8 cellular contexts compared by ENCODE assay signal in the genomic region with DNA sequence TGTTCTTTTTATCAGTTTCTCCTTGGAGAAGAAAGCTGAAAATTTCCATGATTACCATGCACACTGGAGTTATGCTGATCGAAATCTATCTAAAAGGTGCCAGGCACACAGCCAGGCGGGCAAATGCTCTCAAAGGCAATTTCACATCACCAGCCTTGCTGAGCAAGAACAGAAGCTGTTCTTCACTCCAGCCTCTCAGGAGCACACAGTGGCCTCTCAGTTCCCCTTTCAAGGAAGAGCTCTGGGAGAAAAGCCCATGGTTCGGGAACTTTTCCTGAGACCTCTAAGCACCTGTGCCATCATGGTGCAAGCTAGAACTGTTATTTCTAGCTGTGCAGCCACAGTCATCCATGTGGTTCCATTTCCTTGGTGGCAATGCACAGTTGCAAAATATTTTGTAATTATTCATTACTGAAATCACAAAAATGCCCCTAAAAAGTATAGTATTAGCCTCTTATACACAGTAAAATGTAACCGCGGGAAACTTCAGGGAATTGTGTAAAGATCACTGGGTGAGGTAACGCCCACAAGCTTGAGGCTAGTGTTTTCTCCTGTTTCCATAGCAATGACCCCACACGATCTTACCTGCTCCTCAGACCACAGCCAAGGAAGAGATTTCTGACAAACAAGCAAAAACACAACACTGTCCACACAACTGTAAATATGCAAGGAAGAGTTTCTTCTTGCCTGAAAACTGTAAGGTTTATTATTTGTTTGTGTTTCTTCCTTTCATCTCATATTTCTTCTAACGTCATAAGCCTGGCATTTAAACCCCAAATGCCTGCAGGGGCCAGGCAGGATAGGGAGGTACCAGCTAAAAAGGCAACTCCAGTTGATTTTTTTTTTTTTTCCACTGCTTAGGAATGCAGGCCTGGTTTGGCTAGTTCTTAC.
DNase-seq lines count a peak whose midpoint lies in the region; ATAC-seq and TF ChIP-seq lines count a peak whose summit lies in the region.

No MANE protein-coding gene starts in this region.

- ATAC-seq in activated naive CD4-positive, alpha-beta T cell treated with anti-CD3 and anti-CD28 coated beads, Interleukin-2, amount 50 U/mL, for 72 hours = peak; percentile 20 to 65
- no peak for ATAC-seq in GM21423 (IDR thresholded peaks at IDR 0.05; ENCODE audit: unreplicated experiment)

- no peak for DNase-seq in activated naive CD4-positive, alpha-beta T cell treated with anti-CD3 and anti-CD28 coated beads, Interleukin-2, amount 50 U/mL, for 72 hours (ENCODE audit: low spot score in 2 of 2)
- DNase-seq in activated naive CD4-positive, alpha-beta T cell treated with anti-CD3 and anti-CD28 coated beads, Interleukin-2, amount 10 ng/mL, durations not matched to agents 7 days and 5 days = no peak
- DNase-seq in RWPE1 (ENCODE audit: low spot score) (peak; percentile 85), epithelial cell of esophagus (ENCODE audit: low read depth) (peak; percentile 91), nephron progenitor cell (peak; percentile 36), testis (no peak), UCSD-AML1 (lab: John Stamatoyannopoulos, UW; ENCODE audit: unreplicated experiment) (no peak)

- no peaks in the 10 kb centered on the region for H3K27me3 Mint-ChIP-seq in activated naive CD4-positive, alpha-beta T cell treated with anti-CD3 and anti-CD28 coated beads, Interleukin-2, amount 10 ng/mL, durations not matched to agents 7 days and 5 days
- no peaks in the 10 kb centered on the region for H3K27me3 Mint-ChIP-seq in nephron progenitor cell (ENCODE audit: low read depth, poor library complexity)

- no peaks in the 10 kb centered on the region for H3K27me3 ChIP-seq in testis

- peaks cover 6% of the 10 kb centered on the region for H3K4me1 ChIP-seq in testis

- 32 to 48% methylated on average over 8 of the region's 8 CpGs for WGBS in testis, 2 donors

- CTCF ChIA-PET in activated naive CD4-positive, alpha-beta T cell treated with anti-CD3 and anti-CD28 coated beads, Interleukin-2, amount 10 ng/mL, durations not matched to agents 7 days and 5 days (lab: Charles Lee) = interaction anchor here (1.0 to 1.3 kb wide), 2 partner anchors 145 to 170 kb away, joined by 3 read pairs; no protein-coding TSS in a partner anchor
- CTCF ChIA-PET in RWPE1 (lab: Yijun Ruan, JAX) = interaction anchor here (0.6 to 0.7 kb wide), 2 partner anchors 12 to 18 kb away, joined by 3 to 9 read pairs; no protein-coding TSS in a partner anchor

- H3K36me3 Mint-ChIP-seq in activated naive CD4-positive, alpha-beta T cell treated with anti-CD3 and anti-CD28 coated beads, Interleukin-2, amount 50 U/mL, for 72 hours = peaks cover 0 to 7% of the 10 kb centered on the region in 2 donors
- peaks cover under 1% of the 10 kb centered on the region for H3K36me3 Mint-ChIP-seq in activated naive CD4-positive, alpha-beta T cell treated with anti-CD3 and anti-CD28 coated beads, Interleukin-2, amount 10 ng/mL, durations not matched to agents 7 days and 5 days
- H3K36me3 Mint-ChIP-seq in nephron progenitor cell (ENCODE audit: low read depth) = no peaks in the 10 kb centered on the region

- H3K27ac ChIP-seq in RWPE1 = peak overlapping the region; percentile 78
- no peak overlapping the region for H3K27ac ChIP-seq in testis

- H3K4me1 Mint-ChIP-seq in activated naive CD4-positive, alpha-beta T cell treated with anti-CD3 and anti-CD28 coated beads, Interleukin-2, amount 10 ng/mL, durations not matched to agents 7 days and 5 days = peaks cover 60% of the 10 kb centered on the region
- H3K4me1 Mint-ChIP-seq in nephron progenitor cell = peaks cover 41% of the 10 kb centered on the region

- H3K9me3 Mint-ChIP-seq in activated naive CD4-positive, alpha-beta T cell treated with anti-CD3 and anti-CD28 coated beads, Interleukin-2, amount 50 U/mL, for 72 hours = peaks cover 0 to 4% of the 10 kb centered on the region in 2 donors
- peaks cover 2% of the 10 kb centered on the region for H3K9me3 Mint-ChIP-seq in activated naive CD4-positive, alpha-beta T cell treated with anti-CD3 and anti-CD28 coated beads, Interleukin-2, amount 10 ng/mL, durations not matched to agents 7 days and 5 days
- H3K9me3 Mint-ChIP-seq in nephron progenitor cell = peaks cover 8% of the 10 kb centered on the region

- no peak overlapping the region for H3K27ac Mint-ChIP-seq in activated naive CD4-positive, alpha-beta T cell treated with anti-CD3 and anti-CD28 coated beads, Interleukin-2, amount 50 U/mL, for 72 hours
- H3K27ac Mint-ChIP-seq in activated naive CD4-positive, alpha-beta T cell treated with anti-CD3 and anti-CD28 coated beads, Interleukin-2, amount 10 ng/mL, durations not matched to agents 7 days and 5 days = no peak overlapping the region
- peak overlapping the region; percentile 13 for H3K27ac Mint-ChIP-seq in nephron progenitor cell

- no peaks in the 10 kb centered on the region for H3K9me3 ChIP-seq in testis

- TF ChIP-seq POLR2A in testis (IDR thresholded peaks at IDR 0.05) = no peak

- intact Hi-C loops in testis (cut with DNase I; ENCODE audit: low total_unique reads) = no loop called here

- no peak for TF ChIP-seq CTCF in RWPE1 (conservative IDR thresholded peaks at IDR 0.05; ENCODE audit: low read depth)
- TF ChIP-seq CTCF in epithelial cell of esophagus (IDR thresholded peaks at IDR 0.05; ENCODE audit: insufficient read depth, low read depth, low read length, missing control alignments) = no peak
- no peak for TF ChIP-seq CTCF in nephron progenitor cell (IDR thresholded peaks at IDR 0.05)
- no peak for TF ChIP-seq CTCF in testis (IDR thresholded peaks at IDR 0.05)

- no peak overlapping the region for H3K4me3 Mint-ChIP-seq in activated naive CD4-positive, alpha-beta T cell treated with anti-CD3 and anti-CD28 coated beads, Interleukin-2, amount 10 ng/mL, durations not matched to agents 7 days and 5 days
- H3K4me3 Mint-ChIP-seq in nephron progenitor cell = no peak overlapping the region

- no peaks in the 10 kb centered on the region for H3K36me3 ChIP-seq in testis (ENCODE audit: low read depth, missing control alignments)

- H3K4me3 ChIP-seq in epithelial cell of esophagus (ENCODE audit: low read length) = no peak overlapping the region
- H3K4me3 ChIP-seq in testis = no peak overlapping the region

- POLR2A ChIA-PET in RWPE1 (lab: Yijun Ruan, JAX; ENCODE audit: low non-redundant PET) = no interaction called here

Comparison
In these comparisons a context has a peak if more than half of its experiments do, and no peak if none do; other contexts are left out.
1. DNase-seq: peak in RWPE1 (single experiment), epithelial cell of esophagus (single experiment) and nephron progenitor cell (single experiment); none in activated naive CD4-positive, alpha-beta T cell treated with anti-CD3 and anti-CD28 coated beads, Interleukin-2, amount 50 U/mL, for 72 hours (0 of 2), activated naive CD4-positive, alpha-beta T cell treated with anti-CD3 and anti-CD28 coated beads, Interleukin-2, amount 10 ng/mL, durations not matched to agents 7 days and 5 days (single experiment), testis (single experiment) and UCSD-AML1 (single experiment).